Comparison of ENCODE assay signal across 8 cellular contexts in the genomic region with DNA sequence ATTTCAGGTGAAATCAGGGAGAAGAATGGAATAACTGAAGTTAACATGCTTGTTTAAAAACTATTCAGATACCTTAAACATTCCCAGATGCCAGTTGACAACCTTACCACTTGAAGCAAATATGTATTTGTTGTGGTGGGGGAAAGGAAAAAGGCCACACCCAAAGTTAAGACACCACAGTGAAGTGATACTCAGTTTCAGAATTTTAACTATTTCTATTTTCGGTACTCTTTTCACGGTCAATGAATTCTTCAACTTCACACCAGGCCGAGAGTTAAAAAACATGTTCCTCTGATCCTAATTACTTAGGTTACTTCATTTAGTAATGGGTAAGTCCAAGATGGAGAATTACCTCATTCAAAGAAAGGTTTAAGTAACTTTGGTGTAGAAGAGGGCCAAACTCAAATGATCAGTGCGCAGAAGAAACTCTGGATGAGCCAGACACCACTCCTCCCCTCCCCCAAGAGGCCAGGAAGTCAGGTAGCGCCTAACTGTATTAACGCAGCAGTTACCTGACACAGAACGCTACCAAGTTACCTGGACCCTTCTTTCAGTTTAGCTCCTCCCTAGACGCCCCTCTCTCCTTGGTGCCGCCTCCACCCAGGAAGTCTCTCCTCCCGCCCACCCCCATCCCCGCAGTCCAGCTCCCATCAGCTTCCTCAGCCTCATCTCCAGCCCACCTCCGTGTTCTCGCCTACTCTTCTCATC. TPM values are rescaled to one million over a fixed set of nuclear protein-coding genes. Genes with fewer than 3 reads are reported as not detected.
DNase-seq lines count a peak whose midpoint lies in the region; ATAC-seq and TF ChIP-seq lines count a peak whose summit lies in the region.

No MANE protein-coding gene starts in this region.

- H3K27me3 Mint-ChIP-seq in WTC11 (ENCODE audit: low read depth) = peaks cover 7% of the 10 kb centered on the region
- peaks cover 0 to 2% (median 0%) of the 10 kb centered on the region in 5 donors for H3K27me3 Mint-ChIP-seq in naive thymus-derived CD4-positive, alpha-beta T cell

- H3K27ac Mint-ChIP-seq in WTC11 = peak overlapping the region; percentile 92
- H3K27ac Mint-ChIP-seq in naive thymus-derived CD4-positive, alpha-beta T cell = peak overlapping the region; percentile 88 to 97 (median 93)

- 4 to 6% methylated on average over 13 of the region's 13 CpGs for WGBS in aorta, 2 donors

- no peak for TF ChIP-seq CTCF in BE2C (IDR thresholded peaks at IDR 0.05; ENCODE audit: low read depth, low read length)
- TF ChIP-seq CTCF in WTC11 (IDR thresholded peaks at IDR 0.05) = no peak
- TF ChIP-seq CTCF in epithelial cell of esophagus (IDR thresholded peaks at IDR 0.05; ENCODE audit: insufficient read depth, low read depth, low read length, missing control alignments) = no peak

- no peaks in the 10 kb centered on the region for H3K36me3 Mint-ChIP-seq in WTC11
- H3K36me3 Mint-ChIP-seq in naive thymus-derived CD4-positive, alpha-beta T cell = peaks cover 8 to 20% (median 12%) of the 10 kb centered on the region in 5 donors

- H3K36me3 ChIP-seq in BE2C (no peaks in the 10 kb centered on the region; the same call in 1 of the 2 replicates), aorta (ENCODE audit: control insufficient read depth in 1 of 2, insufficient read depth in 2 of 2, low read length in 1 of 2) (no peaks in the 10 kb centered on the region)
- peaks cover 0 to 5% (median 0%) of the 10 kb centered on the region in 3 experiments for H3K36me3 ChIP-seq in naive thymus-derived CD4-positive, alpha-beta T cell (ENCODE audit: control insufficient read depth in 2 of 3, insufficient read depth in 3 of 3, low read length in 3 of 3)

- ATAC-seq in GM19043 (IDR thresholded peaks at IDR 0.05; ENCODE audit: low read depth, unreplicated experiment) = peak; percentile 15
- ATAC-seq in HG03439 (IDR thresholded peaks at IDR 0.05; ENCODE audit: unreplicated experiment) = peak; percentile 8
- peak; percentile 74 for ATAC-seq in WTC11
- ATAC-seq in naive thymus-derived CD4-positive, alpha-beta T cell = peak; percentile 9
- no peak for ATAC-seq in aorta (ENCODE audit: low FRiP score)
- no peak for ATAC-seq in HG03039 (IDR thresholded peaks at IDR 0.05; ENCODE audit: unreplicated experiment)

- H3K4me1 ChIP-seq in BE2C (no peaks in the 10 kb centered on the region; the same call in 1 of the 2 replicates), aorta (ENCODE audit: control insufficient read depth in 1 of 2, insufficient read depth in 2 of 2, low read length in 2 of 2) (peaks cover 2 to 4% of the 10 kb centered on the region in 2 donors)
- H3K4me1 ChIP-seq in naive thymus-derived CD4-positive, alpha-beta T cell (ENCODE audit: control insufficient read depth in 2 of 2, insufficient read depth in 2 of 2, low read length in 2 of 2) = peaks cover 34 to 49% of the 10 kb centered on the region in 2 donors

- peak overlapping the region; percentile 95 for H3K4me3 Mint-ChIP-seq in WTC11
- peak overlapping the region; percentile 90 to 99 (median 94) for H3K4me3 Mint-ChIP-seq in naive thymus-derived CD4-positive, alpha-beta T cell

- H3K27ac ChIP-seq in naive thymus-derived CD4-positive, alpha-beta T cell (ENCODE audit: low read depth, low read length) = peak overlapping the region; percentile 94
- peak overlapping the region; percentile 20 to 65 for H3K27ac ChIP-seq in aorta (ENCODE audit: low read depth in 1 of 2, low read length in 2 of 2)

- peak; percentile 21 for DNase-seq in BE2C
- DNase-seq in WTC11 (ENCODE audit: low spot score) = peak; percentile 33
- peak; percentile 62 for DNase-seq in epithelial cell of esophagus (ENCODE audit: low read depth)
- DNase-seq in naive thymus-derived CD4-positive, alpha-beta T cell = peak in 7 of 9 donors; percentile 30 to 48 (median 31)
- no peak for DNase-seq in aorta

- peak overlapping the region; percentile 97 for H3K4me3 ChIP-seq in BE2C (ENCODE audit: low read depth, low read length)
- H3K4me3 ChIP-seq in epithelial cell of esophagus (ENCODE audit: low read length) = peak overlapping the region; percentile 82
- peak overlapping the region; percentile 89 for H3K4me3 ChIP-seq in naive thymus-derived CD4-positive, alpha-beta T cell (ENCODE audit: low read length)
- H3K4me3 ChIP-seq in aorta (ENCODE audit: low read length in 2 of 2) = peak overlapping the region; percentile 82 to 93

- H3K27me3 ChIP-seq in BE2C (no peaks in the 10 kb centered on the region), aorta (ENCODE audit: control insufficient read depth in 1 of 2, insufficient read depth in 2 of 2, low read length in 1 of 2) (no peaks in the 10 kb centered on the region)
- no peaks in the 10 kb centered on the region for H3K27me3 ChIP-seq in naive thymus-derived CD4-positive, alpha-beta T cell (ENCODE audit: control insufficient read depth in 2 of 2, insufficient read depth in 2 of 2, low read length in 2 of 2)

- no peaks in the 10 kb centered on the region; the same call in 1 of the 2 replicates for H3K9me3 Mint-ChIP-seq in WTC11
- peaks cover 0 to 4% (median 0%) of the 10 kb centered on the region in 11 donors for H3K9me3 Mint-ChIP-seq in naive thymus-derived CD4-positive, alpha-beta T cell

- no peaks in the 10 kb centered on the region for H3K9me3 ChIP-seq in BE2C
- H3K9me3 ChIP-seq in naive thymus-derived CD4-positive, alpha-beta T cell (ENCODE audit: control insufficient read depth in 2 of 3, low read length in 3 of 3) = no peaks in the 10 kb centered on the region
- H3K9me3 ChIP-seq in aorta (ENCODE audit: control insufficient read depth, low read length) = no peaks in the 10 kb centered on the region

- H3K4me1 Mint-ChIP-seq in WTC11 = peaks cover 11% of the 10 kb centered on the region
- H3K4me1 Mint-ChIP-seq in naive thymus-derived CD4-positive, alpha-beta T cell = peaks cover 47 to 84% (median 73%) of the 10 kb centered on the region in 7 donors

- CTCF ChIA-PET in WTC11 (lab: Charles Lee) = interaction anchor here (0.6 kb wide), 1 partner anchor 176 kb away, joined by 3 read pairs; no protein-coding TSS in a partner anchor
- CTCF ChIA-PET in naive thymus-derived CD4-positive, alpha-beta T cell (lab: Charles Lee) = no interaction called here

- POLR2A ChIA-PET in WTC11 (lab: Charles Lee) = no interaction called here
- POLR2A ChIA-PET in naive thymus-derived CD4-positive, alpha-beta T cell (lab: Charles Lee) = interaction anchor here (0.9 to 2.0 kb wide), 2 partner anchors 10 to 314 kb away, joined by 4 to 11 read pairs; partner anchors contain the start of gene STMP1

- intact Hi-C loops in naive thymus-derived CD4-positive, alpha-beta T cell (cut with micrococcal nuclease) = loop anchor here (1.0 to 10.0 kb wide), 18 partner anchors 16 to 1849 kb away; partner anchors contain the start of genes AGBL3 (in 2 of the 2), AKR1B1 (in 2 of the 2), CNOT4 (in 2 of the 2) and NUP205 (in 2 of the 2)
- intact Hi-C loops in aorta (cut with DNase I) = loop anchor here (1.0 to 2.0 kb wide), 2 partner anchors 314 kb away; partner anchors contain the start of gene STMP1 (in 2 of the 2)

TF ChIP-seq in WTC11, 78 proteins besides CTCF, POLR2A, EP300 and RAD21 (continues in another document):
- TF ChIP-seq CREM (CRISPR knock-in tag; IDR thresholded peaks at IDR 0.05) (no peak), SMAD4 (CRISPR knock-in tag; IDR thresholded peaks at IDR 0.05) (no peak), CREB1 (CRISPR knock-in tag; IDR thresholded peaks at IDR 0.05) (no peak), MYBL2 (CRISPR knock-in tag; IDR thresholded peaks at IDR 0.05) (no peak), NFATC4 (CRISPR knock-in tag; IDR thresholded peaks at IDR 0.05) (no peak), FOXK1 (CRISPR knock-in tag; IDR thresholded peaks at IDR 0.05) (no peak), IRF2 (CRISPR knock-in tag; IDR thresholded peaks at IDR 0.05; ENCODE audit: borderline replicate concordance, low read depth) (no peak), MAX (CRISPR knock-in tag; IDR thresholded peaks at IDR 0.05) (no peak)
- TF ChIP-seq, protein P1, sequence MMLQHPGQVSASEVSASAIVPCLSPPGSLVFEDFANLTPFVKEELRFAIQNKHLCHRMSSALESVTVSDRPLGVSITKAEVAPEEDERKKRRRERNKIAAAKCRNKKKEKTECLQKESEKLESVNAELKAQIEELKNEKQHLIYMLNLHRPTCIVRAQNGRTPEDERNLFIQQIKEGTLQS (CRISPR knock-in tag; conservative IDR thresholded peaks at IDR 0.05) = no peak
- TF ChIP-seq, protein P2, sequence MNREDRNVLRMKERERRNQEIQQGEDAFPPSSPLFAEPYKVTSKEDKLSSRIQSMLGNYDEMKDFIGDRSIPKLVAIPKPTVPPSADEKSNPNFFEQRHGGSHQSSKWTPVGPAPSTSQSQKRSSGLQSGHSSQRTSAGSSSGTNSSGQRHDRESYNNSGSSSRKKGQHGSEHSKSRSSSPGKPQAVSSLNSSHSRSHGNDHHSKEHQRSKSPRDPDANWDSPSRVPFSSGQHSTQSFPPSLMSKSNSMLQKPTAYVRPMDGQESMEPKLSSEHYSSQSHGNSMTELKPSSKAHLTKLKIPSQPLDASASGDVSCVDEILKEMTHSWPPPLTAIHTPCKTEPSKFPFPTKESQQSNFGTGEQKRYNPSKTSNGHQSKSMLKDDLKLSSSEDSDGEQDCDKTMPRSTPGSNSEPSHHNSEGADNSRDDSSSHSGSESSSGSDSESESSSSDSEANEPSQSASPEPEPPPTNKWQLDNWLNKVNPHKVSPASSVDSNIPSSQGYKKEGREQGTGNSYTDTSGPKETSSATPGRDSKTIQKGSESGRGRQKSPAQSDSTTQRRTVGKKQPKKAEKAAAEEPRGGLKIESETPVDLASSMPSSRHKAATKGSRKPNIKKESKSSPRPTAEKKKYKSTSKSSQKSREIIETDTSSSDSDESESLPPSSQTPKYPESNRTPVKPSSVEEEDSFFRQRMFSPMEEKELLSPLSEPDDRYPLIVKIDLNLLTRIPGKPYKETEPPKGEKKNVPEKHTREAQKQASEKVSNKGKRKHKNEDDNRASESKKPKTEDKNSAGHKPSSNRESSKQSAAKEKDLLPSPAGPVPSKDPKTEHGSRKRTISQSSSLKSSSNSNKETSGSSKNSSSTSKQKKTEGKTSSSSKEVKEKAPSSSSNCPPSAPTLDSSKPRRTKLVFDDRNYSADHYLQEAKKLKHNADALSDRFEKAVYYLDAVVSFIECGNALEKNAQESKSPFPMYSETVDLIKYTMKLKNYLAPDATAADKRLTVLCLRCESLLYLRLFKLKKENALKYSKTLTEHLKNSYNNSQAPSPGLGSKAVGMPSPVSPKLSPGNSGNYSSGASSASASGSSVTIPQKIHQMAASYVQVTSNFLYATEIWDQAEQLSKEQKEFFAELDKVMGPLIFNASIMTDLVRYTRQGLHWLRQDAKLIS (CRISPR knock-in tag; IDR thresholded peaks at IDR 0.05; ENCODE audit: borderline replicate concordance) = no peak

RNA-seq across cellular contexts. Expression of gene MTPN, which starts 0.7 kb away (rescaled TPM):
- 110 TPM for polyA plus RNA-seq in BE2C (2012; ENCODE audit: insufficient read depth, insufficient read length, low read depth)
- total RNA-seq in WTC11 (2021) (91.1 to 92.8 TPM (median 92.5 TPM) in 3 replicates), aorta (10 to 100 TPM; 89.3 to 92.6 TPM)
- 100 to 1,000 TPM in 2 of 5 experiments, 10 to 100 TPM in 3; 69.7 to 117 (median 80.7) TPM for total RNA-seq in naive thymus-derived CD4-positive, alpha-beta T cell
- polyA plus RNA-seq in naive thymus-derived CD4-positive, alpha-beta T cell = 10 to 100 TPM; 49.9 to 82.9 TPM
- polyA plus RNA-seq in aorta = 10 to 100 TPM; 63.0 to 88.8 TPM

Comparison
In these comparisons a context has a peak if more than half of its experiments do, and no peak if none do; other contexts are left out.
1. DNase-seq: peak in BE2C (single experiment), WTC11 (single experiment), epithelial cell of esophagus (single experiment) and naive thymus-derived CD4-positive, alpha-beta T cell (7 of 9); none in aorta (0 of 2).
2. ATAC-seq: peak in GM19043 (single experiment), HG03439 (single experiment), WTC11 (single experiment) and naive thymus-derived CD4-positive, alpha-beta T cell (single experiment); none in aorta (single experiment) and HG03039 (single experiment).
3. Peak in every context shown above with its lines, with median percentiles within 50 percentile points of each other: H3K4me3 ChIP-seq.